8 cellular contexts compared by ENCODE assay signal in the genomic region with DNA sequence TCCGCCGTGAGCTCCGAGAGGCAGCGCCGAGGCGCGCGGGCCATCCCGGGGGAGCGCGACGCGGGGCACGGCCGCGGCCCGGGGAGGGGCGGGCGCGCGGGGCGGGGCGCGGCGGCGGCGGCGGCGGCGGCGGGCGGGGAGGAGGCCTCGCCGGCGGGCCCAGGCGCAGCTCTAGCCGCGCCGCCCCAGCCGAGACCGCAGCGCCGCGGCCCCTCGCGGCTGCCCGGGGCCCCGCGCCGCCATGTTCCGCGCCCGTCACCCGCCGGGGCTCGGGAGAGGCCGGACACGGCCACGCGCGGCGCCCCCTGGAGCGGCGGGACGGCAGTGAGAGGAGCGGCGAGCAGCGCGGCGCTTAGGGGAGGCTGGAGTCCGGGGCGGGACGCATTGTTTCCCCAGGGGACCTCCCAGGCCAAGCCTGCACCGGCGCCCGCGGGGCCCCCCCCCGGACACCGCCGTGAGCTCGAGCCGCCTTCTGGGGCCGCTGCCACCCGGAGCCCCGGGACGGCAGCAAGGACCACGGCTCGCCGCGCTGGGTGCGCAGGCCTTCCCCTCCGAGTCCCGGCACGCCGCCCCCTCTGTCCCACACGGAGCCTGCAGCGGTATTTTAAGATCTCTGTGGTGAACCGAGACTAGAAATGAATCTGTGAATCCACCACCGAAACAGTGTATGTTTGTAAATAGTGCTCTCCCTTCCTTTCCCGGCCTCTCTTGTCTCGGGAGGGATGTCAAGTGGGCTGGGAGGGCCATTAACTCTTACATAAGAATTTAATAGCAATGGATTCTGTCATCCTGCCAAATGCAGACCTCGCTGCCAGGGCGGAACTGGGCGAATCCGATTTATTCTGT. TPM values are rescaled to one million over a fixed set of nuclear protein-coding genes. Genes with fewer than 3 reads are reported as not detected.
DNase-seq lines count a peak whose midpoint lies in the region; TF ChIP-seq lines count a peak whose summit lies in the region.

Gene KIF13A, minus strand, starts transcription at position 60 of the 846 bp plus-strand sequence. CDS start 172 bp downstream, outside the sequence.

- H3K27me3 ChIP-seq in SK-N-SH (ENCODE audit: insufficient read depth) (no peaks in the 10 kb centered on the region), brain microvascular endothelial cell (replicated peaks) (no peaks in the 10 kb centered on the region), iPS DF 6.9 (ENCODE audit: control insufficient read depth, insufficient read depth, low read length) (no peaks in the 10 kb centered on the region), rectal smooth muscle tissue (ENCODE audit: control insufficient read depth, insufficient read depth, low read length) (no peaks in the 10 kb centered on the region)

- WGBS in SK-N-SH (ENCODE audit: low lambda C conversion rate), result 3% methylated on average over 7 of the region's 105 CpGs
- no CpG with 5 or more reads among the region's 105 CpGs for WGBS in iPS DF 6.9 (ENCODE audit: insufficient coverage, insufficient read length)

- no peaks in the 10 kb centered on the region for H3K9me2 ChIP-seq in SK-N-SH

- 0 out of 2 replicates have a peak, but pooled peaks have one; percentile 4 for TF ChIP-seq RAD21 in SK-N-SH (IDR thresholded peaks at IDR 0.05; ENCODE audit: low read length)

- POLR2A ChIA-PET in SK-N-SH (lab: Yijun Ruan, JAX), result interaction anchor here (0.8 kb wide), 1 partner anchor 265 kb away, joined by 3 read pairs; no protein-coding TSS in a partner anchor

- H3K4me3 ChIP-seq in SK-N-SH (ENCODE audit: low read depth in 2 of 2, low read length in 1 of 2), result peak within 1 kb of the TSS; percentile 69 to 77
- peak within 1 kb of the TSS; percentile 77 for H3K4me3 ChIP-seq in brain microvascular endothelial cell (ENCODE audit: low read depth, low read length)
- H3K4me3 ChIP-seq in iPS DF 6.9 (ENCODE audit: low read length), result peak within 1 kb of the TSS; percentile 73
- H3K4me3 ChIP-seq in rectal smooth muscle tissue (ENCODE audit: low read length), result peak within 1 kb of the TSS; percentile 89

- in situ Hi-C loops in brain microvascular endothelial cell (cut with HindIII; ENCODE audit: low pct_ligation_motif_present, low sequenced_read_pairs), result no loop called here

- H3K27ac ChIP-seq in SK-N-SH (ENCODE audit: low read depth in 2 of 2, low read length in 1 of 2) (peak within 1 kb of the TSS; percentile 86 to 87), brain microvascular endothelial cell (peak within 1 kb of the TSS; percentile 51), iPS DF 6.9 (ENCODE audit: low read length) (no peak within 1 kb of the TSS), rectal smooth muscle tissue (ENCODE audit: low read depth, low read length) (peak within 1 kb of the TSS; percentile 81)

- peaks cover 48% of the 10 kb centered on the region for H3K79me2 ChIP-seq in SK-N-SH (ENCODE audit: insufficient read depth)

- H3K4me1 ChIP-seq in SK-N-SH (ENCODE audit: control insufficient read depth in 1 of 2, insufficient read depth in 2 of 2, low read depth in 1 of 2, low read length in 1 of 2) (peaks cover 5 to 7% of the 10 kb centered on the region in 2 experiments), iPS DF 6.9 (ENCODE audit: control insufficient read depth, insufficient read depth, low read length) (peaks cover 1% of the 10 kb centered on the region; the same call in 1 of the 2 replicates), rectal smooth muscle tissue (ENCODE audit: control insufficient read depth, insufficient read depth, low read length) (peaks cover 9% of the 10 kb centered on the region)

- peaks cover 17% of the 10 kb centered on the region for H3F3A ChIP-seq in SK-N-SH (replicated peaks; ENCODE audit: insufficient read depth)

- H3K36me3 ChIP-seq in SK-N-SH (replicated peaks in 1 of 2; ENCODE audit: control insufficient read depth in 1 of 2, insufficient read depth in 2 of 2, low read length in 1 of 2) (peaks cover 0 to 6% of the 10 kb centered on the region in 2 experiments), brain microvascular endothelial cell (replicated peaks) (no peaks in the 10 kb centered on the region), iPS DF 6.9 (ENCODE audit: control insufficient read depth, insufficient read depth, low read length) (no peaks in the 10 kb centered on the region; the same call in 1 of the 2 replicates), rectal smooth muscle tissue (ENCODE audit: control insufficient read depth, insufficient read depth, low read length) (no peaks in the 10 kb centered on the region)

- DNase-seq in GM10266 (ENCODE audit: extremely low spot score) (peak; percentile 84), HCEC 1CT (peak; percentile 66), SK-N-SH (peak; percentile 93), brain microvascular endothelial cell (peak; percentile 35), iPS DF 6.9 (ENCODE audit: low read depth, low spot score) (no peak), NCI-H2196 (lab: John Stamatoyannopoulos, UW; ENCODE audit: unreplicated experiment) (no peak)

- peak in 1 of 2 experiments; percentile 16; a peak in 1 of 4 replicates for TF ChIP-seq EP300 in SK-N-SH (IDR thresholded peaks at IDR 0.05; ENCODE audit: borderline replicate concordance in 1 of 2, low read depth in 1 of 2, low read length in 1 of 2)

- CTCF ChIA-PET in SK-N-SH (lab: Yijun Ruan, JAX), result interaction anchor here (1.1 to 1.3 kb wide), 3 partner anchors 23 to 131 kb away, joined by 3 to 4 read pairs (median 3); no protein-coding TSS in a partner anchor

- peak; percentile 42 for TF ChIP-seq CTCF in GM10266 (IDR thresholded peaks at IDR 0.05; ENCODE audit: control insufficient read depth, insufficient read depth, low read depth, missing control alignments)
- TF ChIP-seq CTCF in LNCAP (IDR thresholded peaks at IDR 0.05), result 0 out of 2 replicates have a peak, but pooled peaks have one; percentile 16
- 0 out of 2 replicates have a peak, but pooled peaks have one; percentile 20 for TF ChIP-seq CTCF in SK-N-SH (IDR thresholded peaks at IDR 0.05)
- peak; percentile 29 for TF ChIP-seq CTCF in brain microvascular endothelial cell (IDR thresholded peaks at IDR 0.05; ENCODE audit: low read depth, low read length, missing control alignments)

- H3K9me3 ChIP-seq in SK-N-SH (no peaks in the 10 kb centered on the region), iPS DF 6.9 (ENCODE audit: control insufficient read depth, insufficient read depth, low read length) (no peaks in the 10 kb centered on the region)

- peak within 1 kb of the TSS; percentile 92 for H3K4me2 ChIP-seq in SK-N-SH

- peaks cover 27% of the 10 kb centered on the region for H4K20me1 ChIP-seq in SK-N-SH (ENCODE audit: insufficient read depth)

- H2AFZ ChIP-seq in SK-N-SH (ENCODE audit: low read depth), result peak within 1 kb of the TSS; percentile 86

- H3K9ac ChIP-seq in SK-N-SH, result peak within 1 kb of the TSS; percentile 92
- H3K9ac ChIP-seq in rectal smooth muscle tissue (ENCODE audit: low read length), result peak within 1 kb of the TSS; percentile 58

TF ChIP-seq in SK-N-SH, 30 proteins besides CTCF, POLR2A, EP300 and RAD21:
- 0 out of 2 replicates have a peak, but pooled peaks have one; percentile 13 for TF ChIP-seq POLR2AphosphoS5 (IDR thresholded peaks at IDR 0.05; ENCODE audit: low read depth, low read length)
- TF ChIP-seq IRF3 (IDR thresholded peaks at IDR 0.05; ENCODE audit: low read depth, low read length), result no peak
- no peak for TF ChIP-seq ZBTB33 (IDR thresholded peaks at IDR 0.05; ENCODE audit: borderline replicate concordance, low read depth)
- peak; percentile 39; the same call in 1 of the 2 replicates for TF ChIP-seq YY1 (IDR thresholded peaks at IDR 0.05; ENCODE audit: low read depth)
- TF ChIP-seq SIN3A (IDR thresholded peaks at IDR 0.05; ENCODE audit: borderline replicate concordance, low read depth, low read length), result no peak
- TF ChIP-seq NFIC (IDR thresholded peaks at IDR 0.05; ENCODE audit: borderline replicate concordance), result 0 out of 2 replicates have a peak, but pooled peaks have one; percentile 25
- no peak for TF ChIP-seq CHD2 (IDR thresholded peaks at IDR 0.05; ENCODE audit: low read length, partially characterized antibody)
- peak; percentile 55 for TF ChIP-seq MXI1 (IDR thresholded peaks at IDR 0.05; ENCODE audit: low read depth, low read length)
- 0 out of 2 replicates have a peak, but pooled peaks have one; percentile 8 for TF ChIP-seq NRF1 (IDR thresholded peaks at IDR 0.05; ENCODE audit: low read depth, low read length)
- 0 out of 2 replicates have a peak, but pooled peaks have one; percentile 14 for TF ChIP-seq TAF1 (IDR thresholded peaks at IDR 0.05; ENCODE audit: borderline replicate concordance, low read depth, low read length)

RNA-seq across cellular contexts. Expression of gene KIF13A, which starts in this region (rescaled TPM):
- 18.2 and 23.1 TPM in 2 replicates for polyA plus RNA-seq in SK-N-SH (2012; rRNA removed)
- 20.1 and 21.5 TPM in 2 replicates for polyA plus RNA-seq in SK-N-SH (2012; cell fraction: cytosol; rRNA removed)
- polyA plus RNA-seq in SK-N-SH (2012; cell fraction: nucleus; rRNA removed), result 14.1 and 23.0 TPM in 2 replicates

Comparison
In these comparisons a context has a peak if more than half of its experiments do, and no peak if none do; other contexts are left out.
1. DNase-seq: peak in GM10266 (single experiment), HCEC 1CT (single experiment), SK-N-SH (single experiment) and brain microvascular endothelial cell (single experiment); none in iPS DF 6.9 (single experiment) and NCI-H2196 (single experiment).
2. Peak in every context shown above with its lines, with median percentiles within 50 percentile points of each other: CTCF ChIP-seq and H3K4me3 ChIP-seq.